In the genomic region with DNA sequence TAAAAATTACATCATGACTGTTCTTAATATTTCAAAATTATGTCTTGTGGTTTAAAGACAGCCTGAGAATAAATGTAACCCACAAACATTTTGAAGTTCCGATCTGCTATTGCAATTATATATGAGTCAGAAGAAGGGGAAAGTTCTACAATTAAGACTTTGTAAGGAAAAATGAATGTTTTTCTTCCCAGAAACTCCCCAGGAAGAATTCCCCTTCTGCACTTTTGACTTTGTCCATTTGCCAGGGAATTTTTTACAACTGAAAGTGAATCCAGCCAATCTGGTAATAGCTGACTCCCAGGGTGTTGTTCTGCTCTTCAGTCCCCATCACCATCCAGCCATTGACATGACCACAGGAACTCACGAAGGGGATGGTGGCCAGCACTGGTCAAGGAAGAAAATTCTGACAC, we compare ENCODE assay signal across 10 cellular contexts.
DNase-seq lines count a peak whose midpoint lies in the region.
"Had no signal": no experiment of that assay in that cellular context is flagged by ENCODE, and none has a peak within 500 bp of the region (broad histone marks: within the 10 kb centered on the region; RNA-seq: fewer than 3 reads in every experiment).

No MANE protein-coding gene starts in this region.

- peak; percentile 86 for DNase-seq in GM03348 (ENCODE audit: low spot score)
- DNase-seq in T1000 (lab: John Stamatoyannopoulos, UW) = peak; percentile 5
- DNase-seq in glomerular visceral epithelial cell (ENCODE audit: extremely low spot score) = peak; percentile 90
- peak; percentile 73 for DNase-seq in skeletal muscle cell (ENCODE audit: low read depth)
- no peak for DNase-seq in NCI-H526 treated with DMSO at 0.1 percent for 48 hours (lab: John Stamatoyannopoulos, UW)
- no peak for DNase-seq in central memory CD4-positive, alpha-beta T cell
- no peak for DNase-seq in anterior cingulate cortex (lab: John Stamatoyannopoulos, UW)
- DNase-seq in DMS153 treated with DMSO at 0.1 percent for 48 hours (lab: John Stamatoyannopoulos, UW; ENCODE audit: unreplicated experiment) = no peak
- DNase-seq: activated T-cell treated with anti-CD3 and anti-CD28 coated beads, Interleukin-2, amount 50 U/mL, for 24 hours; NCI-H1105 treated with DMSO at 0.1 percent for 48 hours had no signal

- H3K4me3 ChIP-seq in skeletal muscle cell (ENCODE audit: low read depth, low read length) = no peak overlapping the region

Comparison
In these comparisons a context has a peak if more than half of its experiments do, and no peak if none do; other contexts are left out.
1. DNase-seq: peak in GM03348 (single experiment), T1000 (single experiment), glomerular visceral epithelial cell (single experiment) and skeletal muscle cell (single experiment); none in NCI-H526 treated with DMSO at 0.1 percent for 48 hours (single experiment), central memory CD4-positive, alpha-beta T cell (single experiment), anterior cingulate cortex (0 of 58) and DMS153 treated with DMSO at 0.1 percent for 48 hours (single experiment).